In genomic region chr7:96998765-96999164, GRCh38 we compare ENCODE assay signal across 33 cellular contexts. TPM values are rescaled to one million over a fixed set of nuclear protein-coding genes. Genes with fewer than 3 reads are reported as not detected.
A peak's percentile ranks its signal among the peaks of the same experiment; 100 is the strongest.
DNase-seq lines count a peak whose midpoint lies in the region; ATAC-seq, FAIRE-seq and TF ChIP-seq lines count a peak whose summit lies in the region.
"Had no signal": no experiment of that assay in that cellular context is flagged by ENCODE, and none has a peak within 500 bp of the region (broad histone marks: within the 10 kb centered on the region; RNA-seq: fewer than 3 reads in every experiment).

No MANE protein-coding gene starts in this region.

- H3K9me3 ChIP-seq in endodermal cell (ENCODE audit: control insufficient read depth, low read length) (peaks cover 3% of the 10 kb centered on the region), neuronal stem cell (replicated peaks in 1 of 2; ENCODE audit: control insufficient read depth in 2 of 2, insufficient read depth in 1 of 2, low read depth in 1 of 2, low read length in 2 of 2) (peaks cover 0 to 4% of the 10 kb centered on the region in 2 donors)
- H3K9me3 ChIP-seq: left ventricle myocardium inferior, SK-N-SH, tibial artery had no signal

- no peak overlapping the region for H2BK12ac ChIP-seq in neuronal stem cell (ENCODE audit: low read length)

- H3K27me3 ChIP-seq in H7 (ENCODE audit: control insufficient read depth, insufficient read depth, low read length) (peaks cover 99% of the 10 kb centered on the region), endodermal cell (ENCODE audit: control insufficient read depth, insufficient read depth, low read length, poor library complexity, severe bottlenecking) (peaks cover 100% of the 10 kb centered on the region), neuronal stem cell (ENCODE audit: control insufficient read depth in 3 of 3, insufficient read depth in 3 of 3, low read depth in 1 of 3, low read length in 3 of 3) (peaks cover 41 to 98% (median 94%) of the 10 kb centered on the region in 3 experiments)

- no peaks in the 10 kb centered on the region for H3K9me3 Mint-ChIP-seq in endodermal cell
- H3K9me3 Mint-ChIP-seq: T-helper 1 cell treated with Interleukin-12 subunit alpha and Interleukin-12 subunit beta and Interleukin-4 antibody, amounts not matched to agents 30 μg/mL and 1 μg/mL, for 36 hours had no signal

- H3K4me1 Mint-ChIP-seq in endodermal cell, result peaks cover 26% of the 10 kb centered on the region

- no peak overlapping the region for H3K4me3 Mint-ChIP-seq in endodermal cell
- H3K4me3 Mint-ChIP-seq: activated naive CD8-positive, alpha-beta T cell; T-helper 1 cell treated with Interleukin-12 subunit alpha and Interleukin-12 subunit beta and Interleukin-4 antibody, amounts not matched to agents 30 μg/mL and 1 μg/mL, for 36 hours had no signal

- no peak overlapping the region for H3K4me2 ChIP-seq in neuronal stem cell (ENCODE audit: insufficient read depth, low read length, poor library complexity, severe bottlenecking)
- H3K4me2 ChIP-seq: BLaER1, SK-N-SH had no signal

- 2 to 3% methylated on average over 9 to 12 of the region's 12 CpGs for WGBS in endodermal cell (ENCODE audit: insufficient coverage in 1 of 2, insufficient read length in 1 of 2), 2 experiments
- WGBS in neuronal stem cell (ENCODE audit: extremely low coverage in 2 of 2, insufficient read length in 2 of 2, insufficient replicate concordance in 1 of 2), 2 donors, result no CpG with 5 or more reads among the region's 12 CpGs

- no peak overlapping the region for H3K27ac Mint-ChIP-seq in endodermal cell
- H3K27ac Mint-ChIP-seq: activated naive CD8-positive, alpha-beta T cell; T-helper 1 cell treated with Interleukin-12 subunit alpha and Interleukin-12 subunit beta and Interleukin-4 antibody, amounts not matched to agents 30 μg/mL and 1 μg/mL, for 36 hours had no signal

- peak; percentile 60 for DNase-seq in ELF-1 (ENCODE audit: low read depth, low spot score)
- DNase-seq in H7, result peak; percentile 79
- DNase-seq in endodermal cell, result peak; percentile 71
- DNase-seq in neuronal stem cell (ENCODE audit: low spot score), result peak; percentile 40
- DNase-seq in T-helper 2 cell, result no peak
- DNase-seq in H54 (ENCODE audit: insufficient read length, low spot score), result no peak
- DNase-seq: activated CD4-positive, CD25-positive, alpha-beta regulatory T cell treated with anti-CD3 and anti-CD28 coated beads, Interleukin-2, amount 50 U/mL, for 72 hours; activated effector memory CD4-positive, alpha-beta T cell treated with anti-CD3 and anti-CD28 coated beads, Interleukin-2, amount 50 U/mL, for 16 hours; activated T-cell treated with anti-CD3 and anti-CD28 coated beads, Interleukin-2, amount 50 U/mL, for 1 hour; DMS 273 treated with DMSO at 0.1 percent for 48 hours; islet precursor cell; left ventricle myocardium inferior; mesenchymal stem cell; NCI-H2171; NK-92 treated with Interleukin-12 subunit alpha and Interleukin-12 subunit beta, amount 100 ng/mL, for 24 hours; PC-3; SK-N-SH; stimulated activated CD4-positive, alpha-beta T cell treated with anti-CD3 and anti-CD28 coated beads, Interleukin-12 subunit alpha, Interleukin-12 subunit beta, amount 100 ng/mL, for 4 hours; stimulated activated CD4-positive, alpha-beta T cell treated with anti-CD3 and anti-CD28 coated beads, Interleukin-4, amount 100 ng/mL, for 24 hours; tibial artery had no signal

- no peak overlapping the region for H3K18ac ChIP-seq in neuronal stem cell (ENCODE audit: low read length)

- peaks cover 100% of the 10 kb centered on the region for H3K27me3 Mint-ChIP-seq in endodermal cell (ENCODE audit: insufficient read depth)

- H3K14ac ChIP-seq in neuronal stem cell (ENCODE audit: low read length), result no peak overlapping the region

- H2AFZ ChIP-seq in neuronal stem cell (ENCODE audit: low read length), result no peak overlapping the region

- H3K27ac ChIP-seq in endodermal cell (ENCODE audit: low read depth, low read length), result no peak overlapping the region
- no peak overlapping the region for H3K27ac ChIP-seq in neuronal stem cell (replicated peaks; ENCODE audit: low read length)
- H3K27ac ChIP-seq: BLaER1, epithelial cell of prostate, left ventricle myocardium inferior, tibial artery had no signal

- ATAC-seq in SK-N-SH treated with all-trans-retinoic acid at 6 μM for 48 hours, result no peak
- ATAC-seq: PC-3, sciatic nerve had no signal

- H3K4me1 ChIP-seq in endodermal cell (ENCODE audit: control insufficient read depth, insufficient read depth, low read length), result no peaks in the 10 kb centered on the region
- peaks cover 0 to 5% of the 10 kb centered on the region in 2 donors for H3K4me1 ChIP-seq in neuronal stem cell (ENCODE audit: control insufficient read depth in 2 of 2, insufficient read depth in 1 of 2, low read depth in 1 of 2, low read length in 2 of 2)

- no peak overlapping the region for H3K4ac ChIP-seq in neuronal stem cell (ENCODE audit: low read length)

- no peak overlapping the region for H2BK5ac ChIP-seq in neuronal stem cell (ENCODE audit: low read length)

- H2BK120ac ChIP-seq in neuronal stem cell (ENCODE audit: low read depth, low read length), result no peak overlapping the region

- H3K36me3 Mint-ChIP-seq in endodermal cell (ENCODE audit: low read depth), result no peaks in the 10 kb centered on the region
- H3K36me3 Mint-ChIP-seq: activated naive CD8-positive, alpha-beta T cell had no signal

- H3K9ac ChIP-seq in endodermal cell (ENCODE audit: extremely low read depth, low read length, poor library complexity, severe bottlenecking) (no peak overlapping the region), neuronal stem cell (ENCODE audit: low read depth, low read length, poor library complexity) (no peak overlapping the region)
- H3K9ac ChIP-seq: BLaER1, SK-N-SH had no signal

- H3K36me3 ChIP-seq in H7 (replicated peaks; ENCODE audit: control insufficient read depth, insufficient read depth, low read length), result no peaks in the 10 kb centered on the region
- no peaks in the 10 kb centered on the region for H3K36me3 ChIP-seq in endodermal cell (ENCODE audit: control insufficient read depth, insufficient read depth, low read length)
- no peaks in the 10 kb centered on the region for H3K36me3 ChIP-seq in neuronal stem cell (replicated peaks in 1 of 2; ENCODE audit: control insufficient read depth in 2 of 2, insufficient read depth in 2 of 2, low read length in 2 of 2)
- H3K36me3 ChIP-seq: BLaER1, left ventricle myocardium inferior, tibial artery had no signal

- H3K79me1 ChIP-seq in neuronal stem cell (ENCODE audit: low read depth, low read length), result no peaks in the 10 kb centered on the region

- no peak overlapping the region for H2AK5ac ChIP-seq in neuronal stem cell (ENCODE audit: low read depth, low read length)

- TF ChIP-seq POLR2A in H54 (IDR thresholded peaks at IDR 0.05; ENCODE audit: low read depth, low read length), result no peak

- no peak overlapping the region for H3K4me3 ChIP-seq in H7 (ENCODE audit: insufficient read depth, low read depth, low read length)
- no peak overlapping the region for H3K4me3 ChIP-seq in endodermal cell (ENCODE audit: low read length)
- no peak overlapping the region for H3K4me3 ChIP-seq in neuronal stem cell (ENCODE audit: low read length in 2 of 2)
- H3K4me3 ChIP-seq: BLaER1, left ventricle myocardium inferior, tibial artery had no signal

- no peak for FAIRE-seq in H54 (lab: Jason Lieb, UNC)
- FAIRE-seq: bronchial epithelial cell, GM12892 had no signal

- H4K8ac ChIP-seq in neuronal stem cell (ENCODE audit: low read depth, low read length), result no peak overlapping the region

- TF ChIP-seq CTCF in endodermal cell (conservative IDR thresholded peaks at IDR 0.05), result no peak

- H3K23ac ChIP-seq in neuronal stem cell (ENCODE audit: low read depth, low read length, poor library complexity), result no peak overlapping the region

- no peak overlapping the region for H4K91ac ChIP-seq in neuronal stem cell (ENCODE audit: low read depth, low read length, poor library complexity)

- no peak overlapping the region for H2BK15ac ChIP-seq in neuronal stem cell (ENCODE audit: low read length)

TF ChIP-seq in SK-N-SH treated with all-trans-retinoic acid at 6 μM for 48 hours, 23 proteins besides CTCF, POLR2A, EP300 and RAD21 (continues in another document):
- TF ChIP-seq TCF4 (CRISPR knock-in tag; IDR thresholded peaks at IDR 0.05; ENCODE audit: borderline replicate concordance) (no peak), TSHZ2 (CRISPR knock-in tag; IDR thresholded peaks at IDR 0.05) (no peak), ESRRG (CRISPR knock-in tag; IDR thresholded peaks at IDR 0.05) (no peak), ISL1 (CRISPR knock-in tag; IDR thresholded peaks at IDR 0.05) (no peak), ZNF8 (CRISPR knock-in tag; IDR thresholded peaks at IDR 0.05) (no peak), CSDC2 (CRISPR knock-in tag; IDR thresholded peaks at IDR 0.05) (no peak), ZNF565 (CRISPR knock-in tag; conservative IDR thresholded peaks at IDR 0.05; ENCODE audit: low read depth) (no peak)

RNA-seq across cellular contexts. Expression of gene DLX6, which starts 6.6 kb away (rescaled TPM):
- not detected in 2 replicates for total RNA-seq in H7 (2014; rRNA removed; shearing (Covaris generic))
- total RNA-seq in endodermal cell, result not detected
- 0.50 TPM for polyA plus RNA-seq in endodermal cell (2013, experiment 1 of 2)
- 0.66 TPM for polyA plus RNA-seq in endodermal cell (2013, experiment 2 of 2)
- 0.52 TPM for polyA plus RNA-seq in neuronal stem cell (2013, experiment 1 of 2)
- polyA plus RNA-seq in neuronal stem cell (2013, experiment 2 of 2), result 0.66 TPM
- total RNA-seq: activated CD8-positive, alpha-beta memory T cell treated with anti-CD3 and anti-CD28 coated beads for 36 hours; bronchial epithelial cell; G401; HT-29; left ventricle myocardium inferior; PC-3; sciatic nerve had no signal
- polyA plus RNA-seq: AG04450 had no signal

RNA-seq across cellular contexts. Expression of gene DLX5, which starts 25.9 kb away (rescaled TPM):
- total RNA-seq in H7 (2014; rRNA removed; shearing (Covaris generic)), result not detected in 2 replicates
- not detected for total RNA-seq in endodermal cell
- polyA plus RNA-seq in endodermal cell (2013, experiment 1 of 2), result 1.7 TPM
- polyA plus RNA-seq in endodermal cell (2013, experiment 2 of 2), result 1.7 TPM
- 5.1 TPM for polyA plus RNA-seq in neuronal stem cell (2013, experiment 1 of 2)
- 4.3 TPM for polyA plus RNA-seq in neuronal stem cell (2013, experiment 2 of 2)
- total RNA-seq: activated CD8-positive, alpha-beta memory T cell treated with anti-CD3 and anti-CD28 coated beads for 36 hours; bronchial epithelial cell; G401; HT-29; left ventricle myocardium inferior; NCI-H460 had no signal
- polyA plus RNA-seq: AG04450, SK-N-SH had no signal

Comparison
In these comparisons a context has a peak if more than half of its experiments do, and no peak if none do; other contexts are left out.
1. DNase-seq: peak in ELF-1 (single experiment), H7 (single experiment), endodermal cell (single experiment) and neuronal stem cell (single experiment); none in T-helper 2 cell (0 of 5) and H54 (single experiment).